In genomic region chr20:33977535-33977934, GRCh38 we compare ENCODE assay signal across 7 cellular contexts.
"Had no signal": no experiment of that assay in that cellular context is flagged by ENCODE, and none has a peak within 500 bp of the region (broad histone marks: within the 10 kb centered on the region; RNA-seq: fewer than 3 reads in every experiment).

No MANE protein-coding gene starts in this region.

- ATAC-seq: K562 had no signal

- H3K4me1 Mint-ChIP-seq: IgD-negative memory B cell had no signal

- FAIRE-seq: HTR-8/SVneo, K562 had no signal

- H3K4me3 ChIP-seq: K562 had no signal

- H3K27ac ChIP-seq: HL-60 had no signal

- H3K4me3 Mint-ChIP-seq: IgD-negative memory B cell had no signal

- DNase-seq: IMR-90, KBM-7, KG1 had no signal
